In genomic region chr17:35373984-35374765, GRCh38 we compare ENCODE assay signal across 8 cellular contexts. TPM values are rescaled to one million over a fixed set of nuclear protein-coding genes. Genes with fewer than 3 reads are reported as not detected.
DNase-seq lines count a peak whose midpoint lies in the region; ATAC-seq and TF ChIP-seq lines count a peak whose summit lies in the region.

No MANE protein-coding gene starts in this region.

- TF ChIP-seq POLR2A in GM19099 (IDR thresholded peaks at IDR 0.05; ENCODE audit: extremely low read depth, insufficient read length, low read depth) = peak; percentile 42

- H3K27ac ChIP-seq in ACC112 (ENCODE audit: low read depth, low read length) = peak overlapping the region; percentile 96
- H3K27ac ChIP-seq in mesodermal cell (ENCODE audit: low read depth, low read length, severe bottlenecking) = no peak overlapping the region

- peak; percentile 65 for ATAC-seq in activated CD8-positive, alpha-beta T cell treated with anti-CD3 and anti-CD28 coated beads, Interleukin-2, amount 10 ng/mL, durations not matched to agents 7 days and 5 days
- peak; percentile 58 for ATAC-seq in effector memory CD8-positive, alpha-beta T cell (replicated peaks)

- H3K27ac Mint-ChIP-seq in activated CD8-positive, alpha-beta T cell treated with anti-CD3 and anti-CD28 coated beads, Interleukin-2, amount 10 ng/mL, durations not matched to agents 7 days and 5 days = peak overlapping the region; percentile 98
- H3K27ac Mint-ChIP-seq in effector memory CD8-positive, alpha-beta T cell = peak overlapping the region; percentile 97 to 98

- peaks cover 31% of the 10 kb centered on the region for H3K36me3 Mint-ChIP-seq in activated CD8-positive, alpha-beta T cell treated with anti-CD3 and anti-CD28 coated beads, Interleukin-2, amount 10 ng/mL, durations not matched to agents 7 days and 5 days (ENCODE audit: low read depth)
- peaks cover 27% of the 10 kb centered on the region for H3K36me3 Mint-ChIP-seq in effector memory CD8-positive, alpha-beta T cell (ENCODE audit: insufficient read depth)

- peaks cover 52% of the 10 kb centered on the region for H3K4me1 Mint-ChIP-seq in activated CD8-positive, alpha-beta T cell treated with anti-CD3 and anti-CD28 coated beads, Interleukin-2, amount 10 ng/mL, durations not matched to agents 7 days and 5 days (ENCODE audit: low read depth)
- H3K4me1 Mint-ChIP-seq in effector memory CD8-positive, alpha-beta T cell (ENCODE audit: low read depth in 2 of 2) = peaks cover 43 to 49% of the 10 kb centered on the region in 2 donors

- peaks cover 28% of the 10 kb centered on the region for H3K36me3 ChIP-seq in ACC112 (ENCODE audit: insufficient read depth, low read length)
- H3K36me3 ChIP-seq in mesodermal cell (ENCODE audit: control insufficient read depth, insufficient read depth, low read length) = no peaks in the 10 kb centered on the region

- H3K27me3 ChIP-seq in ACC112 (ENCODE audit: insufficient read depth, low read length) = no peaks in the 10 kb centered on the region

- H2AFZ ChIP-seq in ACC112 (ENCODE audit: low read length, unreplicated experiment) = peak overlapping the region; percentile 69

- H3K4me3 Mint-ChIP-seq in activated CD8-positive, alpha-beta T cell treated with anti-CD3 and anti-CD28 coated beads, Interleukin-2, amount 10 ng/mL, durations not matched to agents 7 days and 5 days = peak overlapping the region; percentile 99
- peak overlapping the region; percentile 97 to 99 for H3K4me3 Mint-ChIP-seq in effector memory CD8-positive, alpha-beta T cell

- 7 to 8% methylated on average over 28 to 39 of the region's 47 CpGs for WGBS in mesodermal cell (ENCODE audit: insufficient coverage in 2 of 2), 2 experiments

- CTCF ChIA-PET in activated CD8-positive, alpha-beta T cell treated with anti-CD3 and anti-CD28 coated beads, Interleukin-2, amount 10 ng/mL, durations not matched to agents 7 days and 5 days (lab: Charles Lee) = interaction anchor here (0.8 to 3.1 kb wide), 7 partner anchors 28 to 164 kb away, joined by 3 to 23 read pairs (median 6); no protein-coding TSS in a partner anchor

- H3K4me3 ChIP-seq in ACC112 (ENCODE audit: low read depth, low read length) (peak overlapping the region; percentile 93), mesodermal cell (ENCODE audit: extremely low read depth, insufficient read depth, low read length, poor library complexity, severe bottlenecking) (peak overlapping the region; percentile 28)

- no peaks in the 10 kb centered on the region for H3K9me3 ChIP-seq in mesodermal cell (ENCODE audit: control insufficient read depth, low read length)

- H3K4me1 ChIP-seq in ACC112 (ENCODE audit: control insufficient read depth, insufficient read depth, low read length, unreplicated experiment) (peaks cover 26% of the 10 kb centered on the region), mesodermal cell (ENCODE audit: control insufficient read depth, insufficient read depth, low read length, poor library complexity, severe bottlenecking) (no peaks in the 10 kb centered on the region)

- peak; percentile 36 for DNase-seq in NCI-H1105 (lab: John Stamatoyannopoulos, UW)
- peak; percentile 61 for DNase-seq in activated CD8-positive, alpha-beta T cell treated with anti-CD3 and anti-CD28 coated beads, Interleukin-2, amount 10 ng/mL, durations not matched to agents 7 days and 5 days
- DNase-seq in effector memory CD8-positive, alpha-beta T cell = peak; percentile 23 to 48 (median 24)
- peak; percentile 6 to 37 for DNase-seq in stimulated activated CD8-positive, alpha-beta memory T cell treated with anti-CD3 and anti-CD28 coated beads, Interleukin-7, amount 100 ng/mL, for 4 hours (ENCODE audit: low read depth in 2 of 2)
- DNase-seq in SHP77 treated with DMSO at 0.1 percent for 48 hours (lab: John Stamatoyannopoulos, UW) = no peak

- H3K9me3 Mint-ChIP-seq in activated CD8-positive, alpha-beta T cell treated with anti-CD3 and anti-CD28 coated beads, Interleukin-2, amount 10 ng/mL, durations not matched to agents 7 days and 5 days (ENCODE audit: insufficient read depth) = peaks cover 16% of the 10 kb centered on the region
- H3K9me3 Mint-ChIP-seq in effector memory CD8-positive, alpha-beta T cell = peaks cover 0 to 1% of the 10 kb centered on the region in 2 donors

- peaks cover 3% of the 10 kb centered on the region for H3K27me3 Mint-ChIP-seq in activated CD8-positive, alpha-beta T cell treated with anti-CD3 and anti-CD28 coated beads, Interleukin-2, amount 10 ng/mL, durations not matched to agents 7 days and 5 days (ENCODE audit: low read depth)
- no peaks in the 10 kb centered on the region for H3K27me3 Mint-ChIP-seq in effector memory CD8-positive, alpha-beta T cell

- H3K79me2 ChIP-seq in ACC112 (ENCODE audit: control insufficient read depth, insufficient read depth, low read length, unreplicated experiment) = peaks cover 61% of the 10 kb centered on the region

- POLR2A ChIA-PET in activated CD8-positive, alpha-beta T cell treated with anti-CD3 and anti-CD28 coated beads, Interleukin-2, amount 10 ng/mL, durations not matched to agents 7 days and 5 days (lab: Charles Lee) = interaction anchor here (0.6 to 5.0 kb wide), 26 partner anchors 8 to 204 kb away, joined by 3 to 54 read pairs (median 4); partner anchors contain the start of genes PEX12, SLFN12L, SLFN13 and SLFN5

RNA-seq across cellular contexts. Expression of gene SLFN11, which starts 0.8 kb away (rescaled TPM):
- total RNA-seq in activated CD8-positive, alpha-beta T cell treated with anti-CD3 and anti-CD28 coated beads, Interleukin-2, amount 10 ng/mL, durations not matched to agents 7 days and 5 days = 10 to 100 TPM; 40.0 to 50.1 TPM
- 0.44 TPM for polyA plus RNA-seq in mesodermal cell (2013, experiment 1 of 2)
- polyA plus RNA-seq in mesodermal cell (2013, experiment 2 of 2) = 0.15 TPM

RNA-seq across cellular contexts. Expression of gene SLFN12, which starts 58.1 kb away (rescaled TPM):
- 10 to 100 TPM; 11.2 to 12.4 TPM for total RNA-seq in activated CD8-positive, alpha-beta T cell treated with anti-CD3 and anti-CD28 coated beads, Interleukin-2, amount 10 ng/mL, durations not matched to agents 7 days and 5 days
- polyA plus RNA-seq in mesodermal cell (2013, experiment 1 of 2) = 2.8 TPM
- 3.1 TPM for polyA plus RNA-seq in mesodermal cell (2013, experiment 2 of 2)
